In genomic region chr9:37956904-37957663, GRCh38 we compare ENCODE assay signal across 2 cellular contexts.
TF ChIP-seq lines count a peak whose summit lies in the region.

No MANE protein-coding gene starts in this region.

TF ChIP-seq in SK-N-SH, 30 proteins besides CTCF, POLR2A, EP300 and RAD21 (continued from another document):
- TF ChIP-seq REST (IDR thresholded peaks at IDR 0.05; ENCODE audit: low read depth, low read length): no peak
- TF ChIP-seq ZBTB33 (IDR thresholded peaks at IDR 0.05; ENCODE audit: borderline replicate concordance, low read depth): no peak
- no peak for TF ChIP-seq ELF1 (IDR thresholded peaks at IDR 0.05)
- no peak for TF ChIP-seq FOXJ3 (CRISPR knock-in tag; IDR thresholded peaks at IDR 0.05)
- TF ChIP-seq JUND (IDR thresholded peaks at IDR 0.05): no peak
- no peak for TF ChIP-seq GABPA (IDR thresholded peaks at IDR 0.05; ENCODE audit: low read depth)
- TF ChIP-seq MXI1 (IDR thresholded peaks at IDR 0.05; ENCODE audit: low read depth, low read length): no peak
- TF ChIP-seq NFIC (IDR thresholded peaks at IDR 0.05; ENCODE audit: borderline replicate concordance): no peak
- no peak for TF ChIP-seq USF1 (IDR thresholded peaks at IDR 0.05; ENCODE audit: borderline replicate concordance, low read depth)
- no peak for TF ChIP-seq RFX5 (IDR thresholded peaks at IDR 0.05; ENCODE audit: low read length)
- no peak for TF ChIP-seq PBX3 (IDR thresholded peaks at IDR 0.05)

TF ChIP-seq in SK-N-SH treated with all-trans-retinoic acid at 6 μM for 48 hours, 23 proteins besides CTCF, POLR2A, EP300 and RAD21 (continued from another document):
- TF ChIP-seq TCF4 (CRISPR knock-in tag; IDR thresholded peaks at IDR 0.05; ENCODE audit: borderline replicate concordance) (no peak), ZFP30 (CRISPR knock-in tag; IDR thresholded peaks at IDR 0.05) (no peak), ARNTL (CRISPR knock-in tag; IDR thresholded peaks at IDR 0.05; ENCODE audit: borderline replicate concordance, low read depth) (no peak), ZFP3 (CRISPR knock-in tag; IDR thresholded peaks at IDR 0.05) (no peak), ZC3H10 (CRISPR knock-in tag; IDR thresholded peaks at IDR 0.05) (no peak), PPARA (CRISPR knock-in tag; IDR thresholded peaks at IDR 0.05; ENCODE audit: borderline replicate concordance) (no peak), POU6F1 (CRISPR knock-in tag; IDR thresholded peaks at IDR 0.05; ENCODE audit: borderline replicate concordance, low read depth) (no peak)
